8 cellular contexts compared by ENCODE assay signal in the genomic region with DNA sequence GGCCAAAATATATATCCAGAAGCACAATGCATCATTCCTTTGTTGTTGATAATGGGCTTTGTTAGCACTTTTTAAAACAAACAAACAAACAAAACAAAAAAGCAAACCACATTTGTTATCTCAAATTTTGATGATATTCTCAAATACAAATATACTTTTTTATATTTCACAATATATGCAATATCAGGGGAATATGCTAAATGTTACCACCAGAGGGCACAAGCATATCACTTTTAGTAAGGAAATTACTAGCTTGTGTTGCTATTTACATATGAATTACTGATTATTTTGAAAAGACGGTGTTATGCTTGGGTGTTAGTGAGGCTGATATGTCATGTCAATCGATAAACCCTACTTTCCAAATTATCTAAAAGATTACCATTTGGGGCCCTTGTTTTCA. TPM values are rescaled to one million over a fixed set of nuclear protein-coding genes. Genes with fewer than 3 reads are reported as not detected.
A peak's percentile ranks its signal among the peaks of the same experiment; 100 is the strongest.
DNase-seq lines count a peak whose midpoint lies in the region; ATAC-seq and FAIRE-seq lines count a peak whose summit lies in the region.

No MANE protein-coding gene starts in this region.

- no peak for ATAC-seq in GM18517 (IDR thresholded peaks at IDR 0.05; ENCODE audit: unreplicated experiment)

- no peak for FAIRE-seq in HTR-8/SVneo (lab: Jason Lieb, UNC)

- DNase-seq in NCI-H2171 treated with DMSO at 0.1 percent for 48 hours (lab: John Stamatoyannopoulos, UW) = peak; percentile 22
- no peak for DNase-seq in NCI-H2171 (lab: John Stamatoyannopoulos, UW)
- peak; percentile 42 for DNase-seq in NCI-H1105 treated with DMSO at 0.1 percent for 48 hours (lab: John Stamatoyannopoulos, UW)
- peak; percentile 33 for DNase-seq in dedifferentiated amniotic fluid mesenchymal stem cell (ENCODE audit: extremely low spot score)
- peak; percentile 33 for DNase-seq in renal cortical epithelial cell (ENCODE audit: low read depth)
- DNase-seq in HTR-8/SVneo (ENCODE audit: insufficient read length, low spot score) = no peak
- no peak for DNase-seq in Ammon's horn (ENCODE audit: low spot score)

RNA-seq across cellular contexts. Expression of a gene that starts 29.1 kb away (rescaled TPM):
- total RNA-seq in renal cortical epithelial cell = not detected in 2 replicates

RNA-seq across cellular contexts. Expression of a gene that starts 46.1 kb away (rescaled TPM):
- total RNA-seq in renal cortical epithelial cell = 1.9 and 29.6 TPM in 2 replicates

Comparison
In these comparisons a context has a peak if more than half of its experiments do, and no peak if none do; other contexts are left out.
1. DNase-seq: peak in NCI-H2171 treated with DMSO at 0.1 percent for 48 hours (single experiment), NCI-H1105 treated with DMSO at 0.1 percent for 48 hours (single experiment), dedifferentiated amniotic fluid mesenchymal stem cell (single experiment) and renal cortical epithelial cell (single experiment); none in NCI-H2171 (single experiment), HTR-8/SVneo (single experiment) and Ammon's horn (single experiment).